3 cellular contexts compared by ENCODE assay signal in genomic region chr5:33501260-33501659, GRCh38.
"Had no signal": no experiment of that assay in that cellular context is flagged by ENCODE, and none has a peak within 500 bp of the region (broad histone marks: within the 10 kb centered on the region; RNA-seq: fewer than 3 reads in every experiment).

No MANE protein-coding gene starts in this region.

- H3K4me3 ChIP-seq: GM12878 had no signal

- ATAC-seq: GM12878 had no signal

- DNase-seq: GDM1, GF-D8 had no signal
